ENCODE assay signal across 8 cellular contexts in genomic region chr1:51616903-51617708, GRCh38. TPM values are rescaled to one million over a fixed set of nuclear protein-coding genes. Genes with fewer than 3 reads are reported as not detected.
A peak's percentile ranks its signal among the peaks of the same experiment; 100 is the strongest.
DNase-seq lines count a peak whose midpoint lies in the region; ATAC-seq, FAIRE-seq and TF ChIP-seq lines count a peak whose summit lies in the region.

Gene OSBPL9, plus strand, starts transcription at chr1:51617092. Its CDS starts 19 bp downstream, at chr1:51617111.

- peak within 1 kb of the TSS; percentile 90 for H3K4me3 ChIP-seq in epithelial cell of esophagus (ENCODE audit: low read length)

- H3K4me1 Mint-ChIP-seq in IgD-negative memory B cell: peaks cover 16 to 27% (median 26%) of the 10 kb centered on the region in 3 donors

- H3K27ac Mint-ChIP-seq in IgD-negative memory B cell: peak within 1 kb of the TSS; percentile 92 to 99 (median 97)

- TF ChIP-seq CTCF in D721Med (IDR thresholded peaks at IDR 0.05; ENCODE audit: insufficient read depth, missing control alignments): no peak
- TF ChIP-seq CTCF in epithelial cell of esophagus (IDR thresholded peaks at IDR 0.05; ENCODE audit: insufficient read depth, low read depth, low read length, missing control alignments): no peak

- peak; percentile 79 for DNase-seq in D721Med (ENCODE audit: insufficient read length, low spot score)
- peak; percentile 93 for DNase-seq in OCI-M1 (lab: John Stamatoyannopoulos, UW)
- DNase-seq in activated T-cell treated with anti-CD3 and anti-CD28 coated beads for 24 hours (ENCODE audit: low read depth): peak; percentile 80
- peak; percentile 94 for DNase-seq in epithelial cell of esophagus (ENCODE audit: low read depth)
- peak; percentile 92 for DNase-seq in mucosa of gallbladder (ENCODE audit: low spot score)
- peak; percentile 78 for DNase-seq in stimulated activated CD8-positive, alpha-beta memory T cell treated with anti-CD3 and anti-CD28 coated beads, Interleukin-4, amount 100 ng/mL, for 24 hours (ENCODE audit: low read depth)

- H3K36me3 Mint-ChIP-seq in IgD-negative memory B cell: peaks cover 3% of the 10 kb centered on the region

- FAIRE-seq in D721Med (lab: Jason Lieb, UNC): no peak

- H3K27me3 Mint-ChIP-seq in IgD-negative memory B cell: peaks cover under 1% of the 10 kb centered on the region

- H3K4me3 Mint-ChIP-seq in IgD-negative memory B cell: peak within 1 kb of the TSS; percentile 99 to 100 (median 100)

- no peaks in the 10 kb centered on the region for H3K9me3 Mint-ChIP-seq in IgD-negative memory B cell

- peak; percentile 89 for ATAC-seq in GM21528 (IDR thresholded peaks at IDR 0.05; ENCODE audit: low FRiP score, unreplicated experiment)

RNA-seq across cellular contexts. Expression of gene OSBPL9, which starts in this region (rescaled TPM):
- 54.8 TPM for polyA plus RNA-seq in IgD-negative memory B cell
- total RNA-seq in mucosa of gallbladder: 47.3 TPM

Comparison
In these comparisons a context has a peak if more than half of its experiments do, and no peak if none do; other contexts are left out.
1. Peak in every context shown above with its lines: DNase-seq, ATAC-seq and H3K4me3 ChIP-seq.